8 cellular contexts compared by ENCODE assay signal in the genomic region with DNA sequence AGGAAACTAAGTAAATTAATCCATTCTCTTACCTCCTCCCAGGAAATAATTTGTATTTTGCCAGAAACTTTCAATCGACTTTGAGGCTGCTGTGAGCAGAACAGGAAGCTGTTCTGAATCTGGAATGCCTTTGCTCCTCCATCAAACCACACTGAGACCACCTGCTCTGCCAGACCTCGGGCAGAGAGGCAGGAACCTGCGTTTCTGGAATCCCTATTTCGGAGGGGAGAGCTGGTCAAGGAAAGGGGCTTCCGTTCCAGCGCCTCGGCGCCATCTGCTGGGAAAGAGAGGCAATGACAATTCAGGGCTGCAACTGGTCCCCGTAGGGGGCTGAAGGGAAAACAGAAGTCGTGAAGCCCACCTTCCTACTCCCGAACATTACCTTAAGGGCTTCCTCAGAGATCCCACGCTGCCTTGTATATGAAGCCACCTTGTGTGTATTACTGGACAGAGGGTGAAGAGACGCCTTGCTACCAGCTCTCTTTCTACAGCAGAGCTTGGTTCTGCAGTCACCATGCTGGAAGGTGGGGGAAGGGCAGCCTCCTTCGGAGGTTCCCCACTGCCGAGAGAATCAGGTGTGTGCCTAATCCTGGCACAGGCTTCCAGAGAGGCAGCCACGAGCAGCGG. TPM values are rescaled to one million over a fixed set of nuclear protein-coding genes. Genes with fewer than 3 reads are reported as not detected.
DNase-seq lines count a peak whose midpoint lies in the region; ATAC-seq, FAIRE-seq and TF ChIP-seq lines count a peak whose summit lies in the region.

No MANE protein-coding gene starts in this region.

- SMC1A ChIA-PET in GM12878 (lab: Charles Lee; ENCODE audit: uncharacterized antibody, unreplicated experiment), result interaction anchor here (0.9 to 3.6 kb wide), 18 partner anchors 10 to 432 kb away, joined by 3 to 104 read pairs (median 5); no protein-coding TSS in a partner anchor

- no TSS peak for BruUV-seq in GM12878 (replicated peaks; lab: Mats Ljungman, UMichigan)

- peak; percentile 95 for ATAC-seq in GM12878
- no peak for ATAC-seq in HG03469 (IDR thresholded peaks at IDR 0.05; ENCODE audit: unreplicated experiment)

- RAD21 ChIA-PET in GM12878 (lab: Charles Lee; ENCODE audit: unreplicated experiment), result interaction anchor here (0.8 to 6.6 kb wide), 13 partner anchors 11 to 547 kb away, joined by 3 to 180 read pairs (median 5); a partner anchor contains a TSS

- FAIRE-seq in GM12878 (lab: Jason Lieb, UNC), result peak; percentile 90

- in situ Hi-C loops in GM12878 (cut with MboI), result loop anchor here (10.0 kb wide), 1 partner anchor 77 kb away; no protein-coding TSS in a partner anchor

- no peak for TF ChIP-seq POLR2A in GM12878 (IDR thresholded peaks at IDR 0.05; ENCODE audit: low read depth, low read length)
- no peak for TF ChIP-seq POLR2A in sigmoid colon (IDR thresholded peaks at IDR 0.05)

- WGBS in GM12878 (ENCODE audit: insufficient coverage, insufficient replicate concordance, low lambda C conversion rate, missing lambda C conversion rate), result 3% methylated on average over 17 of the region's 17 CpGs
- WGBS in sigmoid colon, 2 donors, result 1% methylated on average over 17 of the region's 17 CpGs

- TF ChIP-seq EP300 in GM12878 (IDR thresholded peaks at IDR 0.05; ENCODE audit: borderline replicate concordance in 1 of 2, control insufficient read depth in 1 of 2, low read depth in 2 of 2, low read length in 2 of 2) (no peak), sigmoid colon (IDR thresholded peaks at IDR 0.05) (no peak)

- H3K36me3 ChIP-seq in GM12878 (ENCODE audit: control insufficient read depth in 2 of 2, insufficient read depth in 2 of 2, low read length in 1 of 2), result no peaks in the 10 kb centered on the region
- H3K36me3 ChIP-seq in sigmoid colon, result no peaks in the 10 kb centered on the region

- POLR2A ChIA-PET in HEK293T (lab: Yijun Ruan, JAX) (interaction anchor here (0.6 to 1.4 kb wide), 10 partner anchors 9 to 629 kb away, joined by 3 to 12 read pairs (median 4); no protein-coding TSS in a partner anchor), GM12878 (lab: Charles Lee) (interaction anchor here (0.8 to 1.0 kb wide), 2 partner anchors 22 to 80 kb away, joined by 4 read pairs; no protein-coding TSS in a partner anchor)

- TF ChIP-seq RAD21 in GM12878 (IDR thresholded peaks at IDR 0.05; ENCODE audit: insufficient read depth, low read depth, low read length), result peak; percentile 84

- H3K27ac ChIP-seq in GM12878 (ENCODE audit: control insufficient read depth, insufficient read depth) (no peak overlapping the region), sigmoid colon (peak overlapping the region in 1 of 4 donors; percentile 16)

- no peaks in the 10 kb centered on the region for H3K79me2 ChIP-seq in GM12878 (ENCODE audit: control insufficient read depth, insufficient read depth, low read length)

- no peaks in the 10 kb centered on the region for H4K20me1 ChIP-seq in GM12878 (ENCODE audit: control insufficient read depth, insufficient read depth)

- intact Hi-C loops in GM12878 (cut with micrococcal nuclease; ENCODE audit: unreplicated experiment) (loop anchor here (1.0 kb wide), 2 partner anchors 73 to 80 kb away; no protein-coding TSS in a partner anchor), sigmoid colon (cut with DNase I) (loop anchor here (1.0 to 5.0 kb wide), 2 partner anchors 79 to 115 kb away; no protein-coding TSS in a partner anchor)

- peak overlapping the region; percentile 43; the same call in 1 of the 2 replicates for H3K4me3 ChIP-seq in GM12878
- peak overlapping the region; percentile 18 to 40 (median 31) for H3K4me3 ChIP-seq in sigmoid colon

- H2AFZ ChIP-seq in GM12878 (ENCODE audit: control insufficient read depth, low read depth, low read length), result peak overlapping the region; percentile 88

- no peaks in the 10 kb centered on the region for H3K9me3 ChIP-seq in GM12878 (replicated peaks; ENCODE audit: control insufficient read depth, insufficient read depth, low read length)
- H3K9me3 ChIP-seq in sigmoid colon, result no peaks in the 10 kb centered on the region

- H3K27me3 ChIP-seq in GM12878 (replicated peaks in 1 of 2; ENCODE audit: control insufficient read depth in 2 of 2, insufficient read depth in 2 of 2, low read length in 1 of 2) (no peaks in the 10 kb centered on the region; a peak in 2 of 4 replicates), sigmoid colon (peaks cover 0 to 7% (median 0%) of the 10 kb centered on the region in 3 donors)

- CTCF ChIA-PET in HEK293T (lab: Yijun Ruan, JAX) (interaction anchor here (0.5 to 3.4 kb wide), 28 partner anchors 9 to 748 kb away, joined by 3 to 70 read pairs (median 3); no protein-coding TSS in a partner anchor), GM12878 (lab: Yijun Ruan, JAX) (interaction anchor here (0.8 to 9.4 kb wide), 33 partner anchors 9 to 510 kb away, joined by 3 to 301 read pairs (median 4); a partner anchor contains a TSS)

- peak overlapping the region; percentile 91 for H3K4me2 ChIP-seq in GM12878 (ENCODE audit: control insufficient read depth, insufficient read depth)

- H3K9ac ChIP-seq in GM12878 (ENCODE audit: control insufficient read depth, insufficient read depth, low read length), result 0 out of 2 replicates have a peak overlapping the region, but pooled peaks have one; percentile 9

- H3K4me1 ChIP-seq in GM12878 (ENCODE audit: control insufficient read depth, insufficient read depth, low read length) (peaks cover 5% of the 10 kb centered on the region; the same call in 1 of the 2 replicates), sigmoid colon (peaks cover 0 to 14% (median 11%) of the 10 kb centered on the region in 4 donors)

- peak; percentile 88 to 95 (median 91) for TF ChIP-seq CTCF in GM12878 (IDR thresholded peaks at IDR 0.05 in 2 of 3, conservative IDR thresholded peaks at IDR 0.05 in 1 of 3; ENCODE audit: control insufficient read depth in 2 of 3, extremely low read depth in 1 of 3, insufficient read depth in 1 of 3, low read depth in 3 of 3, low read length in 3 of 3)
- peak; percentile 84 to 97 (median 88) for TF ChIP-seq CTCF in sigmoid colon (IDR thresholded peaks at IDR 0.05)

- DNase-seq in Daoy (ENCODE audit: low read depth) (peak; percentile 81), HEK293T (ENCODE audit: extremely low spot score) (peak; percentile 96), NCI-H1417 (lab: John Stamatoyannopoulos, UW) (peak; percentile 56 to 90 (median 75)), T-helper 9 cell (peak; percentile 49), GM12878 (ENCODE audit: low read depth, low spot score) (no peak), iPS DF 19.7 (ENCODE audit: low read depth, low spot score) (peak; percentile 69), sigmoid colon (peak; percentile 81)

TF ChIP-seq in HEK293T, 16 proteins besides CTCF, POLR2A, EP300 and RAD21 (continues in another document):
- TF ChIP-seq LEF1 (IDR thresholded peaks at IDR 0.05; ENCODE audit: borderline replicate concordance) (no peak), BHLHE40 (IDR thresholded peaks at IDR 0.05; ENCODE audit: borderline replicate concordance) (no peak), FOXM1 (IDR thresholded peaks at IDR 0.05; ENCODE audit: borderline replicate concordance) (no peak), L3MBTL2 (conservative IDR thresholded peaks at IDR 0.05) (peak; percentile 71), ZNF384 (IDR thresholded peaks at IDR 0.05) (no peak), FOXK2 (IDR thresholded peaks at IDR 0.05) (no peak), SP1 (IDR thresholded peaks at IDR 0.05) (no peak), ELF4 (IDR thresholded peaks at IDR 0.05) (peak; percentile 40)

TF ChIP-seq in GM12878, 131 proteins besides CTCF, POLR2A, EP300 and RAD21:
- TF ChIP-seq CHD2 (IDR thresholded peaks at IDR 0.05; ENCODE audit: borderline replicate concordance, low read depth, low read length) (peak; percentile 19; the same call in 1 of the 2 replicates), MTA2 (IDR thresholded peaks at IDR 0.05; ENCODE audit: low read depth) (no peak), RAD51 (IDR thresholded peaks at IDR 0.05) (no peak), YY1 (IDR thresholded peaks at IDR 0.05; ENCODE audit: low read depth, low read length) (peak; percentile 73), SMC3 (IDR thresholded peaks at IDR 0.05; ENCODE audit: borderline replicate concordance, low read length) (peak; percentile 93)
- TF ChIP-seq, protein P1, sequence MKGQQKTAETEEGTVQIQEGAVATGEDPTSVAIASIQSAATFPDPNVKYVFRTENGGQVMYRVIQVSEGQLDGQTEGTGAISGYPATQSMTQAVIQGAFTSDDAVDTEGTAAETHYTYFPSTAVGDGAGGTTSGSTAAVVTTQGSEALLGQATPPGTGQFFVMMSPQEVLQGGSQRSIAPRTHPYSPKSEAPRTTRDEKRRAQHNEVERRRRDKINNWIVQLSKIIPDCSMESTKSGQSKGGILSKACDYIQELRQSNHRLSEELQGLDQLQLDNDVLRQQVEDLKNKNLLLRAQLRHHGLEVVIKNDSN (IDR thresholded peaks at IDR 0.05; ENCODE audit: borderline replicate concordance, extremely low read length, insufficient read depth, low read depth, low read length), result no peak
TF ChIP-seq in GM12878: peak in this region for 3.

RNA-seq across cellular contexts. Expression of a gene that starts 31.2 kb away (rescaled TPM):
- 0.34 and 0.80 TPM in 2 replicates for total RNA-seq in Daoy (2014; rRNA removed; shearing (Covaris generic))
- 0.77 and 0.93 TPM in 2 replicates for total RNA-seq in GM12878 (2013; cell fraction: nucleolus; rRNA removed)
- total RNA-seq in GM12878 (2014; rRNA removed), result not detected in 2 replicates
- not detected in 2 replicates for total RNA-seq in GM12878 (2014; rRNA removed; fragmentation: Illumina TruSeq; extraction: Trizol)
- not detected in 2 replicates for total RNA-seq in GM12878 (2021)
- polyA plus RNA-seq in GM12878 (2011; ENCODE audit: low read depth), result not detected
- polyA plus RNA-seq in GM12878 (2011; rRNA removed), result not detected in 2 replicates
- 0.07 TPM in 1 of 2 replicates, not detected in the other for polyA plus RNA-seq in GM12878 (2011; cell fraction: cytosol; rRNA removed)
- polyA plus RNA-seq in GM12878 (2011; cell fraction: nucleus; rRNA removed), result 0.35 and 0.45 TPM in 2 replicates
- polyA plus RNA-seq in GM12878 (2012), result 0.19 and 0.34 TPM in 2 replicates
- polyA plus RNA-seq in GM12878 (2014; fragmentation: Illumina TruSeq; extraction: Trizol), result not detected in 2 replicates
- polyA plus RNA-seq in GM12878 (2014; fragmentation: Nextera tagmentation; extraction: Ambion mirVana), result not detected
- 0.04 TPM in 1 of 2 replicates, not detected in the other for polyA plus RNA-seq in GM12878 (2014; rRNA removed)
- not detected for polyA plus RNA-seq in GM12878 (2016; fragmentation: Nextera tagmentation; extraction: Ambion mirVana)
- 0.05 TPM in 1 of 2 replicates, not detected in the other for polyA minus RNA-seq in GM12878 (2011; rRNA and poly(A)+ RNA removed)
- polyA minus RNA-seq in GM12878 (2011; cell fraction: cytosol; rRNA and poly(A)+ RNA removed), result not detected in 2 replicates
- polyA minus RNA-seq in GM12878 (2011; cell fraction: nucleus; rRNA and poly(A)+ RNA removed), result not detected in 2 replicates
- 10 to 100 TPM in 1 of 4 donors, 1 to 10 TPM in 3; 7.1 to 15.7 (median 9.2) TPM for total RNA-seq in sigmoid colon
- 1 to 10 TPM; 3.0 to 4.6 (median 3.5) TPM for polyA plus RNA-seq in sigmoid colon
